In the genomic region with DNA sequence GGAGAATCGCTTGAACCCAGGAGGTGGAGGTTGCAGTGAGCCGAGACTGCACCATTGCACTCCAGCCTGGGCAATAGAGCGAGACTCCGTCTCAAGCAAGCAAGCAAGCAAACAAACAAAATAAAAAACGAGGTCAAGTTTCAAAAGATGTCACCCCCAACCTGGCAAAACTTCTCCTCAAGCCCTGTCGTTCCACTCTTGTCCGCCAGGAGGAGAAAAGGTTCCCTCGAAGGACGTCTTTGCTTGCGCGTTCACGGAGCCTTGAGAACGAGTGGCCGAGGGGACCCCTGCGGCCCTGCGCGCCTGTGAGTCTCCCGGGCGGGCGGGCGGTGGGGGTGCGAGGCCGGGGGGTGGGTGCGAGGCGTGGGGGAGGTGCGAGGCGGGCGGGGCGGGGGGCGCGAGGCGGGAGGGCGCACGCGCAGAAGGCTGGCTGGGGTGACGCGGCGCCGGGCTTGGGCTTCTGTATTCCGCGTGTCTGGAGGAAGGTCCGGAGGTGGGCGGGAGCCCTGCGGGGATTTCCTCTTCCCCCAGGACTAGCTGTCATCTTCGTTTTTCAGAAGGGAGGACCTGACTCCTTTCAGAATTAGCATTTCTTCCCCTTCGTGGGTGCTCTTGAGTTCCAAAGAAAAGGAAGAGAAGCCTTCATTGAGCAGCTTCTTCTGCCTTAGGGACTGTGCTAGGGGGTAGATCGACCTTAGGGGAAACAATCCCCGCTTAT, we compare ENCODE assay signal across 1 cellular context.
TF ChIP-seq lines count a peak whose summit lies in the region.

No MANE protein-coding gene starts in this region.

TF ChIP-seq in HEK293, 187 proteins besides CTCF, POLR2A, EP300 and RAD21 (continued from another document):
- TF ChIP-seq ZNF426 (tag by site-specific recombination; IDR thresholded peaks at IDR 0.05) (no peak), HOXA7 (CRISPR knock-in tag; IDR thresholded peaks at IDR 0.05; ENCODE audit: borderline replicate concordance) (no peak), ZNF341 (tag by site-specific recombination; IDR thresholded peaks at IDR 0.05; ENCODE audit: low read depth) (no peak), ZNF664 (tag by site-specific recombination; IDR thresholded peaks at IDR 0.05) (no peak), SP2 (tag by site-specific recombination; IDR thresholded peaks at IDR 0.05) (peak; percentile 78), BCL11A (tag by site-specific recombination; IDR thresholded peaks at IDR 0.05; ENCODE audit: low read depth) (no peak), ZNF792 (tag by site-specific recombination; IDR thresholded peaks at IDR 0.05) (no peak), SCRT1 (tag by site-specific recombination; IDR thresholded peaks at IDR 0.05; ENCODE audit: borderline replicate concordance) (no peak), ZNF335 (tag by site-specific recombination; conservative IDR thresholded peaks at IDR 0.05) (peak; percentile 86), ZNF558 (tag by site-specific recombination; IDR thresholded peaks at IDR 0.05) (no peak)
- TF ChIP-seq, protein P1, sequence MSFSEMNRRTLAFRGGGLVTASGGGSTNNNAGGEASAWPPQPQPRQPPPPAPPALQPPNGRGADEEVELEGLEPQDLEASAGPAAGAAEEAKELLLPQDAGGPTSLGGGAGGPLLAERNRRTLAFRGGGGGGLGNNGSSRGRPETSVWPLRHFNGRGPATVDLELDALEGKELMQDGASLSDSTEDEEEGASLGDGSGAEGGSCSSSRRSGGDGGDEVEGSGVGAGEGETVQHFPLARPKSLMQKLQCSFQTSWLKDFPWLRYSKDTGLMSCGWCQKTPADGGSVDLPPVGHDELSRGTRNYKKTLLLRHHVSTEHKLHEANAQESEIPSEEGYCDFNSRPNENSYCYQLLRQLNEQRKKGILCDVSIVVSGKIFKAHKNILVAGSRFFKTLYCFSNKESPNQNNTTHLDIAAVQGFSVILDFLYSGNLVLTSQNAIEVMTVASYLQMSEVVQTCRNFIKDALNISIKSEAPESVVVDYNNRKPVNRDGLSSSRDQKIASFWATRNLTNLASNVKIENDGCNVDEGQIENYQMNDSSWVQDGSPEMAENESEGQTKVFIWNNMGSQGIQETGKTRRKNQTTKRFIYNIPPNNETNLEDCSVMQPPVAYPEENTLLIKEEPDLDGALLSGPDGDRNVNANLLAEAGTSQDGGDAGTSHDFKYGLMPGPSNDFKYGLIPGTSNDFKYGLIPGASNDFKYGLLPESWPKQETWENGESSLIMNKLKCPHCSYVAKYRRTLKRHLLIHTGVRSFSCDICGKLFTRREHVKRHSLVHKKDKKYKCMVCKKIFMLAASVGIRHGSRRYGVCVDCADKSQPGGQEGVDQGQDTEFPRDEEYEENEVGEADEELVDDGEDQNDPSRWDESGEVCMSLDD (tag by site-specific recombination; IDR thresholded peaks at IDR 0.05): 0 out of 2 replicates have a peak, but pooled peaks have one; percentile 66
